Comparison of ENCODE assay signal across 1 cellular context in the genomic region with DNA sequence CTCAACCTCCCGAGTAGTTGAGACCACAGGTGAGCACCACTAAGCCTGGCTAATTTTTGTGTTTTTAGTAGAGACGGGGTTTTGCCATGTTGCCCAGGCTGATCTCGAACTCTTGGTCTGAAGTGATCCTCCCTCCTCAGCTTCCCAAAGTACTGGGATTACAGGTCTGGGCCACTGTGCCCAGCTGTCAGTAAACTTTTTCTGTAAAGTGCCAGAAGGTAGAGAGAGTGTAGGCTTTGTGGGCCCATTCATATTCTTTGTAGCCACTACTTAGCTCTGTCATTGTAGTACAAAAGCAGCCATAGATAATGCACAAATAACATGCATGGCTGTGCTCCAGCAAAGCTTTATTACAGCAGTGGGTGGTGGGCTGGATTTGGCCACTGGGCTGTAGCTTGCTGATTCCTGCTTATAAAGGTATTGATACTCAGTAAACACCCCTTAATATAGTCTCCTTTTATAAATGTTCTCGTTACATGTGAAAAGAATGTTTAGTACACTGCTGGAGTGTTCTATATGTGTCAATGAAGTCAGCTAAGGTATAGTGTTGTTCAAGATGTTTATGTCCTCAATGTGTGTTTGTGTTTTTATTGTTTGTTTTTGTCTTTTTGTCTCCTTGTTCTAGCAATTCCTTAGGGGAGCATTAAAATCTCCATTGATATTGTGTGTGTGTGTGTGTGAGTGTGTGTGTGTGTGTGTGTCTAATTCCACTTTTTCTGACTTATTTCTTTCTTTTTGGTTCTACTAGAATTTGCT.
A peak's percentile ranks its signal among the peaks of the same experiment; 100 is the strongest.
TF ChIP-seq lines count a peak whose summit lies in the region.

No MANE protein-coding gene starts in this region.

TF ChIP-seq in K562, 482 proteins besides CTCF, POLR2A, EP300 and RAD21 (continued from another document and continues in another):
- TF ChIP-seq, protein P1, sequence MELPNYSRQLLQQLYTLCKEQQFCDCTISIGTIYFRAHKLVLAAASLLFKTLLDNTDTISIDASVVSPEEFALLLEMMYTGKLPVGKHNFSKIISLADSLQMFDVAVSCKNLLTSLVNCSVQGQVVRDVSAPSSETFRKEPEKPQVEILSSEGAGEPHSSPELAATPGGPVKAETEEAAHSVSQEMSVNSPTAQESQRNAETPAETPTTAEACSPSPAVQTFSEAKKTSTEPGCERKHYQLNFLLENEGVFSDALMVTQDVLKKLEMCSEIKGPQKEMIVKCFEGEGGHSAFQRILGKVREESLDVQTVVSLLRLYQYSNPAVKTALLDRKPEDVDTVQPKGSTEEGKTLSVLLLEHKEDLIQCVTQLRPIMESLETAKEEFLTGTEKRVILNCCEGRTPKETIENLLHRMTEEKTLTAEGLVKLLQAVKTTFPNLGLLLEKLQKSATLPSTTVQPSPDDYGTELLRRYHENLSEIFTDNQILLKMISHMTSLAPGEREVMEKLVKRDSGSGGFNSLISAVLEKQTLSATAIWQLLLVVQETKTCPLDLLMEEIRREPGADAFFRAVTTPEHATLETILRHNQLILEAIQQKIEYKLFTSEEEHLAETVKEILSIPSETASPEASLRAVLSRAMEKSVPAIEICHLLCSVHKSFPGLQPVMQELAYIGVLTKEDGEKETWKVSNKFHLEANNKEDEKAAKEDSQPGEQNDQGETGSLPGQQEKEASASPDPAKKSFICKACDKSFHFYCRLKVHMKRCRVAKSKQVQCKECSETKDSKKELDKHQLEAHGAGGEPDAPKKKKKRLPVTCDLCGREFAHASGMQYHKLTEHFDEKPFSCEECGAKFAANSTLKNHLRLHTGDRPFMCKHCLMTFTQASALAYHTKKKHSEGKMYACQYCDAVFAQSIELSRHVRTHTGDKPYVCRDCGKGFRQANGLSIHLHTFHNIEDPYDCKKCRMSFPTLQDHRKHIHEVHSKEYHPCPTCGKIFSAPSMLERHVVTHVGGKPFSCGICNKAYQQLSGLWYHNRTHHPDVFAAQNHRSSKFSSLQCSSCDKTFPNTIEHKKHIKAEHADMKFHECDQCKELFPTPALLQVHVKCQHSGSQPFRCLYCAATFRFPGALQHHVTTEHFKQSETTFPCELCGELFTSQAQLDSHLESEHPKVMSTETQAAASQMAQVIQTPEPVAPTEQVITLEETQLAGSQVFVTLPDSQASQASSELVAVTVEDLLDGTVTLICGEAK (IDR thresholded peaks at IDR 0.05): 0 out of 2 replicates have a peak, but pooled peaks have one; percentile 25
- TF ChIP-seq, protein P1 (CRISPR knock-in tag; IDR thresholded peaks at IDR 0.05): no peak
- TF ChIP-seq CCAR2 (IDR thresholded peaks at IDR 0.05; ENCODE audit: low read depth, low read length) (0 out of 2 replicates have a peak, but pooled peaks have one; percentile 83), PML (IDR thresholded peaks at IDR 0.05; ENCODE audit: low read length) (peak; percentile 42; the same call in 1 of the 2 replicates), ZNF444 (CRISPR knock-in tag; IDR thresholded peaks at IDR 0.05) (0 out of 2 replicates have a peak, but pooled peaks have one; percentile 6), RBM17 (IDR thresholded peaks at IDR 0.05; ENCODE audit: borderline replicate concordance, low read depth, low read length) (no peak), RCOR1 (IDR thresholded peaks at IDR 0.05; ENCODE audit: borderline replicate concordance in 1 of 2, low read depth in 2 of 2, low read length in 2 of 2) (no peak), HMG20B (CRISPR knock-in tag; IDR thresholded peaks at IDR 0.05) (0 out of 2 replicates have a peak, but pooled peaks have one; percentile 50), ATF1 (CRISPR knock-in tag; IDR thresholded peaks at IDR 0.05) (no peak), ATF1 (tag; IDR thresholded peaks at IDR 0.05) (no peak), SLC30A9 (CRISPR knock-in tag; IDR thresholded peaks at IDR 0.05) (no peak), KDM4B (IDR thresholded peaks at IDR 0.05; ENCODE audit: borderline replicate concordance in 2 of 2, low read depth in 1 of 2) (no peak), NCOA4 (IDR thresholded peaks at IDR 0.05; ENCODE audit: partially characterized antibody) (no peak), FOXP1 (CRISPR knock-in tag; IDR thresholded peaks at IDR 0.05) (no peak), HDAC6 (IDR thresholded peaks at IDR 0.05; ENCODE audit: low read depth, low read length) (no peak), POLR2B (IDR thresholded peaks at IDR 0.05; ENCODE audit: low read depth, partially characterized antibody) (peak; percentile 98), ETS2 (tag; IDR thresholded peaks at IDR 0.05; ENCODE audit: borderline replicate concordance, poor library complexity, severe bottlenecking) (no peak), SPI1 (IDR thresholded peaks at IDR 0.05; ENCODE audit: borderline replicate concordance, low read depth, low read length) (no peak), CBX3 (IDR thresholded peaks at IDR 0.05; ENCODE audit: borderline replicate concordance in 1 of 2, low read length in 2 of 2) (no peak), ZNF780A (CRISPR knock-in tag; IDR thresholded peaks at IDR 0.05) (peak; percentile 8; the same call in 1 of the 2 replicates), EP400 (IDR thresholded peaks at IDR 0.05) (no peak), NCOA6 (IDR thresholded peaks at IDR 0.05) (0 out of 2 replicates have a peak, but pooled peaks have one; percentile 33), ELF4 (CRISPR knock-in tag; IDR thresholded peaks at IDR 0.05) (peak; percentile 79)
- TF ChIP-seq, protein P2, sequence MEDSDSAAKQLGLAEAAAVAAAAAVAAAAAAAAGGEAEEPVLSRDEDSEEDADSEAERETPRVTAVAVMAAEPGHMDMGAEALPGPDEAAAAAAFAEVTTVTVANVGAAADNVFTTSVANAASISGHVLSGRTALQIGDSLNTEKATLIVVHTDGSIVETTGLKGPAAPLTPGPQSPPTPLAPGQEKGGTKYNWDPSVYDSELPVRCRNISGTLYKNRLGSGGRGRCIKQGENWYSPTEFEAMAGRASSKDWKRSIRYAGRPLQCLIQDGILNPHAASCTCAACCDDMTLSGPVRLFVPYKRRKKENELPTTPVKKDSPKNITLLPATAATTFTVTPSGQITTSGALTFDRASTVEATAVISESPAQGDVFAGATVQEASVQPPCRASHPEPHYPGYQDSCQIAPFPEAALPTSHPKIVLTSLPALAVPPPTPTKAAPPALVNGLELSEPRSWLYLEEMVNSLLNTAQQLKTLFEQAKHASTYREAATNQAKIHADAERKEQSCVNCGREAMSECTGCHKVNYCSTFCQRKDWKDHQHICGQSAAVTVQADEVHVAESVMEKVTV (CRISPR knock-in tag; IDR thresholded peaks at IDR 0.05): no peak
- TF ChIP-seq, protein P3, sequence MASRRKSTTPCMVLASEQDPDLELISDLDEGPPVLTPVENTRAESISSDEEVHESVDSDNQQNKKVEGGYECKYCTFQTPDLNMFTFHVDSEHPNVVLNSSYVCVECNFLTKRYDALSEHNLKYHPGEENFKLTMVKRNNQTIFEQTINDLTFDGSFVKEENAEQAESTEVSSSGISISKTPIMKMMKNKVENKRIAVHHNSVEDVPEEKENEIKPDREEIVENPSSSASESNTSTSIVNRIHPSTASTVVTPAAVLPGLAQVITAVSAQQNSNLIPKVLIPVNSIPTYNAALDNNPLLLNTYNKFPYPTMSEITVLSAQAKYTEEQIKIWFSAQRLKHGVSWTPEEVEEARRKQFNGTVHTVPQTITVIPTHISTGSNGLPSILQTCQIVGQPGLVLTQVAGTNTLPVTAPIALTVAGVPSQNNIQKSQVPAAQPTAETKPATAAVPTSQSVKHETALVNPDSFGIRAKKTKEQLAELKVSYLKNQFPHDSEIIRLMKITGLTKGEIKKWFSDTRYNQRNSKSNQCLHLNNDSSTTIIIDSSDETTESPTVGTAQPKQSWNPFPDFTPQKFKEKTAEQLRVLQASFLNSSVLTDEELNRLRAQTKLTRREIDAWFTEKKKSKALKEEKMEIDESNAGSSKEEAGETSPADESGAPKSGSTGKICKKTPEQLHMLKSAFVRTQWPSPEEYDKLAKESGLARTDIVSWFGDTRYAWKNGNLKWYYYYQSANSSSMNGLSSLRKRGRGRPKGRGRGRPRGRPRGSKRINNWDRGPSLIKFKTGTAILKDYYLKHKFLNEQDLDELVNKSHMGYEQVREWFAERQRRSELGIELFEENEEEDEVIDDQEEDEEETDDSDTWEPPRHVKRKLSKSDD (conservative IDR thresholded peaks at IDR 0.05; ENCODE audit: low read length): no peak
- TF ChIP-seq, protein P4, sequence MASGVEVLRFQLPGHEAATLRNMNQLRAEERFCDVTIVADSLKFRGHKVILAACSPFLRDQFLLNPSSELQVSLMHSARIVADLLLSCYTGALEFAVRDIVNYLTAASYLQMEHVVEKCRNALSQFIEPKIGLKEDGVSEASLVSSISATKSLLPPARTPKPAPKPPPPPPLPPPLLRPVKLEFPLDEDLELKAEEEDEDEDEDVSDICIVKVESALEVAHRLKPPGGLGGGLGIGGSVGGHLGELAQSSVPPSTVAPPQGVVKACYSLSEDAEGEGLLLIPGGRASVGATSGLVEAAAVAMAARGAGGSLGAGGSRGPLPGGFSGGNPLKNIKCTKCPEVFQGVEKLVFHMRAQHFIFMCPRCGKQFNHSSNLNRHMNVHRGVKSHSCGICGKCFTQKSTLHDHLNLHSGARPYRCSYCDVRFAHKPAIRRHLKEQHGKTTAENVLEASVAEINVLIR (CRISPR knock-in tag; IDR thresholded peaks at IDR 0.05): no peak
- TF ChIP-seq, protein P5, sequence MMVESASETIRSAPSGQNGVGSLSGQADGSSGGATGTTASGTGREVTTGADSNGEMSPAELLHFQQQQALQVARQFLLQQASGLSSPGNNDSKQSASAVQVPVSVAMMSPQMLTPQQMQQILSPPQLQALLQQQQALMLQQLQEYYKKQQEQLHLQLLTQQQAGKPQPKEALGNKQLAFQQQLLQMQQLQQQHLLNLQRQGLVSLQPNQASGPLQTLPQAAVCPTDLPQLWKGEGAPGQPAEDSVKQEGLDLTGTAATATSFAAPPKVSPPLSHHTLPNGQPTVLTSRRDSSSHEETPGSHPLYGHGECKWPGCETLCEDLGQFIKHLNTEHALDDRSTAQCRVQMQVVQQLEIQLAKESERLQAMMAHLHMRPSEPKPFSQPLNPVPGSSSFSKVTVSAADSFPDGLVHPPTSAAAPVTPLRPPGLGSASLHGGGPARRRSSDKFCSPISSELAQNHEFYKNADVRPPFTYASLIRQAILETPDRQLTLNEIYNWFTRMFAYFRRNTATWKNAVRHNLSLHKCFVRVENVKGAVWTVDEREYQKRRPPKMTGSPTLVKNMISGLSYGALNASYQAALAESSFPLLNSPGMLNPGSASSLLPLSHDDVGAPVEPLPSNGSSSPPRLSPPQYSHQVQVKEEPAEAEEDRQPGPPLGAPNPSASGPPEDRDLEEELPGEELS (CRISPR knock-in tag; IDR thresholded peaks at IDR 0.05; ENCODE audit: borderline replicate concordance): no peak
- TF ChIP-seq, protein P6, sequence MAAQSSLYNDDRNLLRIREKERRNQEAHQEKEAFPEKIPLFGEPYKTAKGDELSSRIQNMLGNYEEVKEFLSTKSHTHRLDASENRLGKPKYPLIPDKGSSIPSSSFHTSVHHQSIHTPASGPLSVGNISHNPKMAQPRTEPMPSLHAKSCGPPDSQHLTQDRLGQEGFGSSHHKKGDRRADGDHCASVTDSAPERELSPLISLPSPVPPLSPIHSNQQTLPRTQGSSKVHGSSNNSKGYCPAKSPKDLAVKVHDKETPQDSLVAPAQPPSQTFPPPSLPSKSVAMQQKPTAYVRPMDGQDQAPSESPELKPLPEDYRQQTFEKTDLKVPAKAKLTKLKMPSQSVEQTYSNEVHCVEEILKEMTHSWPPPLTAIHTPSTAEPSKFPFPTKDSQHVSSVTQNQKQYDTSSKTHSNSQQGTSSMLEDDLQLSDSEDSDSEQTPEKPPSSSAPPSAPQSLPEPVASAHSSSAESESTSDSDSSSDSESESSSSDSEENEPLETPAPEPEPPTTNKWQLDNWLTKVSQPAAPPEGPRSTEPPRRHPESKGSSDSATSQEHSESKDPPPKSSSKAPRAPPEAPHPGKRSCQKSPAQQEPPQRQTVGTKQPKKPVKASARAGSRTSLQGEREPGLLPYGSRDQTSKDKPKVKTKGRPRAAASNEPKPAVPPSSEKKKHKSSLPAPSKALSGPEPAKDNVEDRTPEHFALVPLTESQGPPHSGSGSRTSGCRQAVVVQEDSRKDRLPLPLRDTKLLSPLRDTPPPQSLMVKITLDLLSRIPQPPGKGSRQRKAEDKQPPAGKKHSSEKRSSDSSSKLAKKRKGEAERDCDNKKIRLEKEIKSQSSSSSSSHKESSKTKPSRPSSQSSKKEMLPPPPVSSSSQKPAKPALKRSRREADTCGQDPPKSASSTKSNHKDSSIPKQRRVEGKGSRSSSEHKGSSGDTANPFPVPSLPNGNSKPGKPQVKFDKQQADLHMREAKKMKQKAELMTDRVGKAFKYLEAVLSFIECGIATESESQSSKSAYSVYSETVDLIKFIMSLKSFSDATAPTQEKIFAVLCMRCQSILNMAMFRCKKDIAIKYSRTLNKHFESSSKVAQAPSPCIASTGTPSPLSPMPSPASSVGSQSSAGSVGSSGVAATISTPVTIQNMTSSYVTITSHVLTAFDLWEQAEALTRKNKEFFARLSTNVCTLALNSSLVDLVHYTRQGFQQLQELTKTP (IDR thresholded peaks at IDR 0.05; ENCODE audit: low read depth in 1 of 2, partially characterized antibody in 2 of 2): peak in 1 of 2 experiments; percentile 13
- TF ChIP-seq, protein P7, sequence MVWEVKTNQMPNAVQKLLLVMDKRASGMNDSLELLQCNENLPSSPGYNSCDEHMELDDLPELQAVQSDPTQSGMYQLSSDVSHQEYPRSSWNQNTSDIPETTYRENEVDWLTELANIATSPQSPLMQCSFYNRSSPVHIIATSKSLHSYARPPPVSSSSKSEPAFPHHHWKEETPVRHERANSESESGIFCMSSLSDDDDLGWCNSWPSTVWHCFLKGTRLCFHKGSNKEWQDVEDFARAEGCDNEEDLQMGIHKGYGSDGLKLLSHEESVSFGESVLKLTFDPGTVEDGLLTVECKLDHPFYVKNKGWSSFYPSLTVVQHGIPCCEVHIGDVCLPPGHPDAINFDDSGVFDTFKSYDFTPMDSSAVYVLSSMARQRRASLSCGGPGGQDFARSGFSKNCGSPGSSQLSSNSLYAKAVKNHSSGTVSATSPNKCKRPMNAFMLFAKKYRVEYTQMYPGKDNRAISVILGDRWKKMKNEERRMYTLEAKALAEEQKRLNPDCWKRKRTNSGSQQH (CRISPR knock-in tag; IDR thresholded peaks at IDR 0.05): peak; percentile 99
